Comparison of ENCODE assay signal across 12 cellular contexts in genomic region chr1:180598333-180598979, GRCh38. TPM values are rescaled to one million over a fixed set of nuclear protein-coding genes. Genes with fewer than 3 reads are reported as not detected.
A peak's percentile ranks its signal among the peaks of the same experiment; 100 is the strongest.
DNase-seq lines count a peak whose midpoint lies in the region; ATAC-seq and TF ChIP-seq lines count a peak whose summit lies in the region.
"Had no signal": no experiment of that assay in that cellular context is flagged by ENCODE, and none has a peak within 500 bp of the region (broad histone marks: within the 10 kb centered on the region; RNA-seq: fewer than 3 reads in every experiment).

No MANE protein-coding gene starts in this region.

- TF ChIP-seq POLR2A in transverse colon (IDR thresholded peaks at IDR 0.05): no peak

- intact Hi-C loops in transverse colon (cut with DNase I; ENCODE audit: low total_unique reads): no loop called here

- TF ChIP-seq EP300 in transverse colon (IDR thresholded peaks at IDR 0.05; ENCODE audit: low read depth): no peak

- no peaks in the 10 kb centered on the region for H3K9me3 ChIP-seq in transverse colon

- peak; percentile 55 for ATAC-seq in left lobe of liver

- H3K27ac ChIP-seq in transverse colon: peak overlapping the region in 3 of 4 donors; percentile 3 to 51 (median 22)

- H3K4me1 ChIP-seq in transverse colon: peaks cover 0 to 14% (median 0%) of the 10 kb centered on the region in 4 donors

- 25 to 41% methylated on average over 4 to 6 of the region's 6 CpGs for WGBS in transverse colon (ENCODE audit: low coverage in 1 of 2), 2 donors

- peak; percentile 59 for DNase-seq in NCI-H2171 treated with DMSO at 0.1 percent for 48 hours (lab: John Stamatoyannopoulos, UW)
- no peak for DNase-seq in NCI-H2171 (lab: John Stamatoyannopoulos, UW)
- peak; percentile 45 for DNase-seq in astrocyte of the hippocampus (ENCODE audit: low read depth, low spot score)
- DNase-seq in left lobe of liver (ENCODE audit: low spot score): no peak
- peak; percentile 13 for DNase-seq in transverse colon
- DNase-seq in activated CD8-positive, alpha-beta memory T cell treated with anti-CD3 and anti-CD28 coated beads for 24 hours: no peak
- DNase-seq in NCI-H1048 (lab: John Stamatoyannopoulos, UW): no peak
- DNase-seq in SW 1271 (lab: John Stamatoyannopoulos, UW): no peak
- DNase-seq: activated naive CD4-positive, alpha-beta T cell treated with anti-CD3 and anti-CD28 coated beads, Interleukin-2, amount 50 U/mL, for 16 hours; NCI-H1417 treated with DMSO at 0.1 percent for 48 hours; NK-92 treated with Interleukin-12 subunit alpha and Interleukin-12 subunit beta, amount 100 ng/mL, for 24 hours; SIG-M5 had no signal

- in situ Hi-C loops in transverse colon (cut with MboI; ENCODE audit: low pct_ligation_motif_present in 1 of 4, low pct_unique_long_range_greater_than_20kb in 1 of 4, low sequenced_read_pairs in 3 of 4): no loop called here

- no peaks in the 10 kb centered on the region for H3K27me3 ChIP-seq in transverse colon

- no peaks in the 10 kb centered on the region for H3K36me3 ChIP-seq in transverse colon

- H3K4me3 ChIP-seq in transverse colon: no peak overlapping the region

- TF ChIP-seq CTCF in transverse colon (IDR thresholded peaks at IDR 0.05): no peak

RNA-seq across cellular contexts. Expression of gene XPR1, which starts 33.4 kb away (rescaled TPM):
- total RNA-seq in left lobe of liver: 7.4 TPM
- total RNA-seq in transverse colon: 100 to 1,000 TPM in 2 of 4 donors, 10 to 100 TPM in 1, 1 to 10 TPM in 1; 7.8 to 119 (median 75.3) TPM

RNA-seq across cellular contexts. Expression of gene OVAAL, which starts 39.7 kb away (rescaled TPM):
- not detected for total RNA-seq in left lobe of liver
- total RNA-seq in transverse colon: under 1 TPM in 1 of 4 donors, not detected in 3; 0.41 TPM

Comparison
In these comparisons a context has a peak if more than half of its experiments do, and no peak if none do; other contexts are left out.
1. DNase-seq: peak in NCI-H2171 treated with DMSO at 0.1 percent for 48 hours (single experiment), astrocyte of the hippocampus (single experiment) and transverse colon (single experiment); none in NCI-H2171 (single experiment), left lobe of liver (single experiment), activated CD8-positive, alpha-beta memory T cell treated with anti-CD3 and anti-CD28 coated beads for 24 hours (single experiment), NCI-H1048 (single experiment) and SW 1271 (0 of 2).